7 cellular contexts compared by ENCODE assay signal in genomic region chr20:1014471-1014870, GRCh38. TPM values are rescaled to one million over a fixed set of nuclear protein-coding genes. Genes with fewer than 3 reads are reported as not detected.
"Had no signal": no experiment of that assay in that cellular context is flagged by ENCODE, and none has a peak within 500 bp of the region (broad histone marks: within the 10 kb centered on the region; RNA-seq: fewer than 3 reads in every experiment).

No MANE protein-coding gene starts in this region.

- H3K4me3 ChIP-seq: GM23338 had no signal

- H3K27ac Mint-ChIP-seq: GM23338, H9, HFFc6, IgD-negative memory B cell had no signal

- DNase-seq: H9, HCEC 1CT, HFFc6 had no signal

- H3K27ac ChIP-seq: HL-60 had no signal

- H3K36me3 Mint-ChIP-seq: IgD-negative memory B cell had no signal

- H3K4me3 Mint-ChIP-seq: GM23338, H9, HFFc6, IgD-negative memory B cell had no signal

- H3K9me3 Mint-ChIP-seq: GM23338, H9, HFFc6, IgD-negative memory B cell had no signal

- ATAC-seq: GM23338 had no signal

RNA-seq across cellular contexts. Expression of gene RSPO4, which starts 12.4 kb away (rescaled TPM):
- total RNA-seq: HepG2, HFFc6 had no signal
